In genomic region chr2:191178806-191179514, GRCh38 we compare ENCODE assay signal across 2 cellular contexts.
A peak's percentile ranks its signal among the peaks of the same experiment; 100 is the strongest.
TF ChIP-seq lines count a peak whose summit lies in the region.

No MANE protein-coding gene starts in this region.

TF ChIP-seq in liver, 16 proteins besides CTCF, POLR2A, EP300 and RAD21:
- TF ChIP-seq MAX (IDR thresholded peaks at IDR 0.05) (no peak), FOXA1 (IDR thresholded peaks at IDR 0.05) (peak; percentile 12), YY1 (IDR thresholded peaks at IDR 0.05) (peak; percentile 10), ATF3 (IDR thresholded peaks at IDR 0.05) (no peak), RXRA (IDR thresholded peaks at IDR 0.05) (peak in 1 of 2 donors; percentile 30), HNF4A (conservative IDR thresholded peaks at IDR 0.05) (peak in 1 of 2 donors; percentile 54), JUND (IDR thresholded peaks at IDR 0.05) (peak in 1 of 2 donors; percentile 45)

TF ChIP-seq in HepG2, 621 proteins besides CTCF, POLR2A, EP300 and RAD21:
- TF ChIP-seq SIN3A (IDR thresholded peaks at IDR 0.05; ENCODE audit: borderline replicate concordance, low read depth, low read length) (no peak), ZNF326 (CRISPR knock-in tag; IDR thresholded peaks at IDR 0.05; ENCODE audit: borderline replicate concordance) (no peak), ZNF790 (CRISPR knock-in tag; IDR thresholded peaks at IDR 0.05; ENCODE audit: borderline replicate concordance) (no peak), SP1 (IDR thresholded peaks at IDR 0.05) (no peak), SP1 (CRISPR knock-in tag; IDR thresholded peaks at IDR 0.05) (no peak), HOXA9 (CRISPR knock-in tag; IDR thresholded peaks at IDR 0.05; ENCODE audit: borderline replicate concordance) (no peak), HNRNPK (IDR thresholded peaks at IDR 0.05; ENCODE audit: low read depth, low read length, poor library complexity, severe bottlenecking) (no peak)
